ENCODE assay signal across 17 cellular contexts in the genomic region with DNA sequence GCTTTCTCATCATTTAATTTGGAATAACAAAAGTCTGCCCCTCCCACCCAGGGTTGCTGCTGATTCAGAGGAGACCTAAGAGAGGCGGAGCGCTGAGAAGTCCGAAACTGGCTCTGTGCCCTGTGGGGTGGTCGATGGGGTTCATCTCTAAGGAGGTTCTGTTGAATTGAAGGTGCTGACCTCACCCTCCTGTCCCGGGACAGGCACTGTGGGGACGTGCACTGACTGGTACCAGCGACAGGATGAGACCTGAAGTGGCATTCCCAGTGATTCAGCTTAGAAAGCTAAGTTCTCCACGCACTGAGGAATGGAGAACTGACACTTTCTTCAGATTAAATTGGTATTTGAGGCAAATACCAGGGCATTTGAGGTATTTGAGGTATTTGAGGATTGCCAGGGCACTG. TPM values are rescaled to one million over a fixed set of nuclear protein-coding genes. Genes with fewer than 3 reads are reported as not detected.
A peak's percentile ranks its signal among the peaks of the same experiment; 100 is the strongest.
DNase-seq lines count a peak whose midpoint lies in the region; ATAC-seq and TF ChIP-seq lines count a peak whose summit lies in the region.
"Had no signal": no experiment of that assay in that cellular context is flagged by ENCODE, and none has a peak within 500 bp of the region (broad histone marks: within the 10 kb centered on the region; RNA-seq: fewer than 3 reads in every experiment).

No MANE protein-coding gene starts in this region.

- H3K4me3 ChIP-seq in coronary artery (peak overlapping the region; percentile 53), mesendoderm (ENCODE audit: low read length) (no peak overlapping the region)
- H3K4me3 ChIP-seq: cardiac muscle cell, hepatocyte, upper lobe of right lung had no signal

- TF ChIP-seq CTCF in Calu3 (IDR thresholded peaks at IDR 0.05; ENCODE audit: unreplicated experiment) (no peak), coronary artery (IDR thresholded peaks at IDR 0.05) (no peak)

- no peaks in the 10 kb centered on the region for H3K79me1 ChIP-seq in mesendoderm (ENCODE audit: low read length)

- BruUV-seq in Calu3 (replicated peaks; lab: Mats Ljungman, UMichigan) = no TSS peak

- no peak for ATAC-seq in left ventricle myocardium superior
- ATAC-seq: activated CD8-positive, alpha-beta T cell treated with anti-CD3 and anti-CD28 coated beads for 36 hours; upper lobe of right lung had no signal

- no peak overlapping the region for H2BK5ac ChIP-seq in mesendoderm (ENCODE audit: low read length)

- no peak overlapping the region for H3K4ac ChIP-seq in mesendoderm (ENCODE audit: low read depth, low read length)

- CTCF ChIA-PET in Calu3 (lab: Charles Lee) = interaction anchor here (0.5 to 1.5 kb wide), 5 partner anchors 40 to 355 kb away, joined by 3 to 4 read pairs (median 3); no protein-coding TSS in a partner anchor

- H3K23ac ChIP-seq in mesendoderm (ENCODE audit: low read length) = no peak overlapping the region

- WGBS in mesendoderm (ENCODE audit: extremely low coverage, insufficient coverage, low lambda C conversion rate) = no CpG with 5 or more reads among the region's 8 CpGs

- H2BK120ac ChIP-seq in mesendoderm (ENCODE audit: low read depth, low read length) = no peak overlapping the region

- peak overlapping the region in 1 of 2 donors; percentile 16 for H3K27ac ChIP-seq in coronary artery
- no peak overlapping the region for H3K27ac ChIP-seq in mesendoderm (ENCODE audit: low read depth, low read length)
- H3K27ac ChIP-seq: cardiac muscle cell, hepatocyte, parathyroid adenoma, upper lobe of right lung had no signal

- DNase-seq in Calu3 (peak; percentile 46), NCI-H226 (peak; percentile 92), coronary artery (ENCODE audit: low spot score) (no peak), mesendoderm (peak; percentile 51), NAMALWA (ENCODE audit: low spot score) (no peak), NCI-H2081 treated with DMSO at 0.1 percent for 48 hours (lab: John Stamatoyannopoulos, UW) (no peak), left ventricle myocardium superior (no peak)
- no peak for DNase-seq in activated naive CD8-positive, alpha-beta T cell treated with anti-CD3 and anti-CD28 coated beads for 36 hours
- DNase-seq: activated CD8-positive, alpha-beta T cell treated with anti-CD3 and anti-CD28 coated beads for 36 hours; activated effector memory CD4-positive, alpha-beta T cell treated with anti-CD3 and anti-CD28 coated beads, Interleukin-2, amount 50 U/mL, for 16 hours; MV-4-11; NCI-H446 treated with DMSO at 0.1 percent for 48 hours; upper lobe of right lung had no signal

- no peaks in the 10 kb centered on the region for H3K36me3 Mint-ChIP-seq in Calu3 (ENCODE audit: insufficient read depth, unreplicated experiment)
- H3K36me3 Mint-ChIP-seq in activated naive CD8-positive, alpha-beta T cell treated with anti-CD3 and anti-CD28 coated beads for 36 hours = peaks cover 1% of the 10 kb centered on the region

- no peak overlapping the region for H3K4me2 ChIP-seq in mesendoderm (ENCODE audit: low read length)
- H3K4me2 ChIP-seq: hepatocyte had no signal

- no peak overlapping the region for H3K9ac ChIP-seq in mesendoderm (ENCODE audit: low read length)
- H3K9ac ChIP-seq: parathyroid adenoma had no signal

- no peak overlapping the region for H4K5ac ChIP-seq in mesendoderm (ENCODE audit: low read length)

- no peak overlapping the region for H3K27ac Mint-ChIP-seq in Calu3 (ENCODE audit: unreplicated experiment)
- H3K27ac Mint-ChIP-seq in activated naive CD8-positive, alpha-beta T cell treated with anti-CD3 and anti-CD28 coated beads for 36 hours = no peak overlapping the region
- H3K27ac Mint-ChIP-seq: activated CD8-positive, alpha-beta T cell treated with anti-CD3 and anti-CD28 coated beads for 36 hours had no signal

- no peaks in the 10 kb centered on the region for H3K79me2 ChIP-seq in mesendoderm (ENCODE audit: control insufficient read depth, insufficient read depth, low read length)
- H3K79me2 ChIP-seq: hepatocyte, parathyroid adenoma had no signal

- no peaks in the 10 kb centered on the region for H3K4me1 ChIP-seq in mesendoderm (ENCODE audit: control insufficient read depth, low read depth, low read length)
- H3K4me1 ChIP-seq: parathyroid adenoma, upper lobe of right lung had no signal

- H2BK15ac ChIP-seq in mesendoderm (replicated peaks; ENCODE audit: low read depth) = no peak overlapping the region

- no peak overlapping the region for H3K56ac ChIP-seq in mesendoderm (ENCODE audit: low read length)

- no peaks in the 10 kb centered on the region for H3K36me3 ChIP-seq in mesendoderm (ENCODE audit: control insufficient read depth, insufficient read depth, low read length)
- H3K36me3 ChIP-seq: cardiac muscle cell, upper lobe of right lung had no signal

- H3K18ac ChIP-seq in mesendoderm (ENCODE audit: low read length) = no peak overlapping the region

- H4K8ac ChIP-seq in mesendoderm (ENCODE audit: low read depth, low read length) = no peak overlapping the region

- no peak overlapping the region for H3K4me3 Mint-ChIP-seq in Calu3 (ENCODE audit: low read depth, unreplicated experiment)
- no peak overlapping the region for H3K4me3 Mint-ChIP-seq in activated naive CD8-positive, alpha-beta T cell treated with anti-CD3 and anti-CD28 coated beads for 36 hours
- H3K4me3 Mint-ChIP-seq: activated CD8-positive, alpha-beta T cell treated with anti-CD3 and anti-CD28 coated beads for 36 hours had no signal

- H3K9me3 Mint-ChIP-seq in Calu3 (ENCODE audit: low read depth, unreplicated experiment) = no peaks in the 10 kb centered on the region
- H3K9me3 Mint-ChIP-seq in activated naive CD8-positive, alpha-beta T cell treated with anti-CD3 and anti-CD28 coated beads for 36 hours = no peaks in the 10 kb centered on the region
- H3K9me3 Mint-ChIP-seq: activated CD8-positive, alpha-beta T cell treated with anti-CD3 and anti-CD28 coated beads for 36 hours had no signal

- H3K27me3 Mint-ChIP-seq in Calu3 (ENCODE audit: unreplicated experiment) = no peaks in the 10 kb centered on the region
- H3K27me3 Mint-ChIP-seq in activated naive CD8-positive, alpha-beta T cell treated with anti-CD3 and anti-CD28 coated beads for 36 hours = no peaks in the 10 kb centered on the region
- H3K27me3 Mint-ChIP-seq: activated CD8-positive, alpha-beta T cell treated with anti-CD3 and anti-CD28 coated beads for 36 hours had no signal

- peaks cover 17% of the 10 kb centered on the region for H3K4me1 Mint-ChIP-seq in Calu3 (ENCODE audit: low read depth, unreplicated experiment)
- no peaks in the 10 kb centered on the region for H3K4me1 Mint-ChIP-seq in activated naive CD8-positive, alpha-beta T cell treated with anti-CD3 and anti-CD28 coated beads for 36 hours

- H2AK5ac ChIP-seq in mesendoderm (ENCODE audit: low read length) = no peak overlapping the region

- no peaks in the 10 kb centered on the region for H3K27me3 ChIP-seq in mesendoderm (ENCODE audit: insufficient read depth, low read length, poor library complexity)
- H3K27me3 ChIP-seq: cardiac muscle cell, hepatocyte, upper lobe of right lung had no signal

- intact Hi-C loops in Calu3 (cut with micrococcal nuclease; ENCODE audit: unreplicated experiment) (no loop called here), left ventricle myocardium superior (cut with micrococcal nuclease) (no loop called here)

RNA-seq across cellular contexts. Expression of a gene that starts 1.3 kb away (rescaled TPM):
- total RNA-seq in Calu3 (2022) (1.1 and 1.4 TPM in 2 replicates), left ventricle myocardium superior (1.2 TPM)
- polyA plus RNA-seq in mesendoderm (2013, experiment 1 of 2) = 0.06 TPM
- polyA plus RNA-seq in mesendoderm (2013, experiment 2 of 2) = 0.11 TPM
- 1 to 10 TPM; 1.3 to 1.4 TPM for total RNA-seq in activated naive CD8-positive, alpha-beta T cell treated with anti-CD3 and anti-CD28 coated beads for 36 hours
- polyA plus RNA-seq: cardiac muscle cell, hepatocyte had no signal

RNA-seq across cellular contexts. Expression of a gene that starts 20.3 kb away (rescaled TPM):
- total RNA-seq in Calu3 (2022) (not detected in 2 replicates), left ventricle myocardium superior (not detected)
- 0.73 TPM for polyA plus RNA-seq in mesendoderm (2013, experiment 1 of 2)
- polyA plus RNA-seq in mesendoderm (2013, experiment 2 of 2) = 0.78 TPM
- under 1 TPM in 1 of 2 experiments, not detected in 1; 0.14 TPM for total RNA-seq in activated naive CD8-positive, alpha-beta T cell treated with anti-CD3 and anti-CD28 coated beads for 36 hours
- total RNA-seq: mesenteric fat pad, upper lobe of right lung had no signal

RNA-seq across cellular contexts. Expression of a gene that starts 24.2 kb away (rescaled TPM):
- total RNA-seq in Calu3 (2022) (48.1 and 50.0 TPM in 2 replicates), left ventricle myocardium superior (63.0 TPM)
- polyA plus RNA-seq in mesendoderm (2013, experiment 1 of 2) = 34.9 TPM
- polyA plus RNA-seq in mesendoderm (2013, experiment 2 of 2) = 36.3 TPM
- total RNA-seq in activated naive CD8-positive, alpha-beta T cell treated with anti-CD3 and anti-CD28 coated beads for 36 hours = 10 to 100 TPM; 50.7 to 51.2 TPM

RNA-seq across cellular contexts. Expression of a gene that starts 51.1 kb away (rescaled TPM):
- total RNA-seq in Calu3 (2022) = 85.8 and 88.5 TPM in 2 replicates
- 41.7 TPM for polyA plus RNA-seq in mesendoderm (2013, experiment 1 of 2)
- polyA plus RNA-seq in mesendoderm (2013, experiment 2 of 2) = 44.6 TPM
- under 1 TPM; 0.18 to 0.19 TPM for total RNA-seq in activated naive CD8-positive, alpha-beta T cell treated with anti-CD3 and anti-CD28 coated beads for 36 hours
- 2.2 TPM for total RNA-seq in left ventricle myocardium superior

Comparison
In these comparisons a context has a peak if more than half of its experiments do, and no peak if none do; other contexts are left out.
1. DNase-seq: peak in Calu3 (single experiment), NCI-H226 (single experiment) and mesendoderm (single experiment); none in coronary artery (single experiment), NAMALWA (single experiment), activated naive CD8-positive, alpha-beta T cell treated with anti-CD3 and anti-CD28 coated beads for 36 hours (single experiment), NCI-H2081 treated with DMSO at 0.1 percent for 48 hours (single experiment) and left ventricle myocardium superior (single experiment).